21 cellular contexts compared by ENCODE assay signal in the genomic region with DNA sequence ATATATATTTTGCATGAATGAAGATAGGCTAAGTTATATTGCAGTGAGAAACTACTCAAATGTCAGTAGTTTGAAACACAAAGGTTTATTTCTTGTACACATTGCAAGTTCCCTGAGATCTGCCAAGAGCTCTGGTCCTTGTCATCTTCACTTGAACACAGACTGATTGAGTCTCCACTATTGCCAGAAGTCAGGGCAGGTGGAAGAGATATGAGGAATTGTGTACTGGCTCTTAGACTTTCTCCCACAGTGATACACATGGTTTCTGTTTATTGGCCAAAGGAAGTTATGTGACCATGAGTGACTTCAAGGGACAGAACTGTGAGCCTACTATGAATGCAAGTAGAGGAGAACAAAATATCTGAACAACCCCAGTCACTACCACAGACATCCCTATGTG. TPM values are rescaled to one million over a fixed set of nuclear protein-coding genes. Genes with fewer than 3 reads are reported as not detected.
DNase-seq lines count a peak whose midpoint lies in the region; ATAC-seq and TF ChIP-seq lines count a peak whose summit lies in the region.
"Had no signal": no experiment of that assay in that cellular context is flagged by ENCODE, and none has a peak within 500 bp of the region (broad histone marks: within the 10 kb centered on the region; RNA-seq: fewer than 3 reads in every experiment).

No MANE protein-coding gene starts in this region.

- H3K27me3 ChIP-seq in right atrium auricular region, result no peaks in the 10 kb centered on the region
- no peaks in the 10 kb centered on the region for H3K27me3 ChIP-seq in OCI-LY3 (ENCODE audit: low read depth, low read length)
- no peaks in the 10 kb centered on the region for H3K27me3 ChIP-seq in left ventricle myocardium inferior (ENCODE audit: low read depth)
- H3K27me3 ChIP-seq: BLaER1 had no signal

- no peaks in the 10 kb centered on the region for H3K36me3 ChIP-seq in right atrium auricular region
- H3K36me3 ChIP-seq in OCI-LY3 (replicated peaks; ENCODE audit: low read depth, low read length), result peaks cover 51% of the 10 kb centered on the region
- H3K36me3 ChIP-seq in left ventricle myocardium inferior, result no peaks in the 10 kb centered on the region
- H3K36me3 ChIP-seq: BLaER1 had no signal

- CTCF ChIA-PET in activated naive CD4-positive, alpha-beta T cell treated with anti-CD3 and anti-CD28 coated beads, Interleukin-2, amount 10 ng/mL, durations not matched to agents 7 days and 5 days (lab: Charles Lee), result no interaction called here

- peaks cover 6% of the 10 kb centered on the region for H3K36me3 Mint-ChIP-seq in activated naive CD4-positive, alpha-beta T cell treated with anti-CD3 and anti-CD28 coated beads, Interleukin-2, amount 10 ng/mL, durations not matched to agents 7 days and 5 days

- no peak overlapping the region for H2AFZ ChIP-seq in OCI-LY3 (ENCODE audit: low read depth, low read length)

- H3K4me3 Mint-ChIP-seq in activated naive CD4-positive, alpha-beta T cell treated with anti-CD3 and anti-CD28 coated beads, Interleukin-2, amount 10 ng/mL, durations not matched to agents 7 days and 5 days, result no peak overlapping the region
- H3K4me3 Mint-ChIP-seq: B cell; CD4-positive, CD25-positive, alpha-beta regulatory T cell; CD8-positive, alpha-beta T cell had no signal

- H3K9me3 Mint-ChIP-seq in activated naive CD4-positive, alpha-beta T cell treated with anti-CD3 and anti-CD28 coated beads, Interleukin-2, amount 10 ng/mL, durations not matched to agents 7 days and 5 days, result no peaks in the 10 kb centered on the region
- H3K9me3 Mint-ChIP-seq: CD4-positive, CD25-positive, alpha-beta regulatory T cell; CD8-positive, alpha-beta T cell had no signal

- H3K4me1 Mint-ChIP-seq in activated naive CD4-positive, alpha-beta T cell treated with anti-CD3 and anti-CD28 coated beads, Interleukin-2, amount 10 ng/mL, durations not matched to agents 7 days and 5 days, result no peaks in the 10 kb centered on the region

- peak; percentile 70 for ATAC-seq in Right ventricle myocardium inferior
- ATAC-seq: CD8-positive, alpha-beta T cell; GM12878 had no signal

- H3K27ac ChIP-seq in right atrium auricular region (no peak overlapping the region), OCI-LY3 (ENCODE audit: low read length) (0 out of 2 replicates have a peak overlapping the region, but pooled peaks have one; percentile 11), left ventricle myocardium inferior (replicated peaks) (peak overlapping the region; percentile 7)
- H3K27ac ChIP-seq: 22Rv1, BLaER1, C4-2B had no signal

- H3K27ac Mint-ChIP-seq in activated naive CD4-positive, alpha-beta T cell treated with anti-CD3 and anti-CD28 coated beads, Interleukin-2, amount 10 ng/mL, durations not matched to agents 7 days and 5 days, result no peak overlapping the region
- H3K27ac Mint-ChIP-seq: B cell; CD4-positive, CD25-positive, alpha-beta regulatory T cell; CD8-positive, alpha-beta T cell had no signal

- intact Hi-C loops in Right ventricle myocardium inferior (cut with DNase I), result loop anchor here (5.0 kb wide), 1 partner anchor 46 kb away; the partner anchor contains the start of gene PPFIBP2
- intact Hi-C loops in left ventricle myocardium inferior (cut with micrococcal nuclease), result no loop called here

- H3K4me1 ChIP-seq in right atrium auricular region (peaks cover 0 to 7% of the 10 kb centered on the region in 2 donors), OCI-LY3 (ENCODE audit: low read length) (peaks cover 39% of the 10 kb centered on the region), left ventricle myocardium inferior (peaks cover 25% of the 10 kb centered on the region)
- H3K4me1 ChIP-seq: BLaER1, Caco-2 had no signal

- no peak overlapping the region for H3K9ac ChIP-seq in OCI-LY3 (ENCODE audit: low read length)
- H3K9ac ChIP-seq: BLaER1 had no signal

- H4K20me1 ChIP-seq in OCI-LY3 (ENCODE audit: insufficient read depth, low read length), result peaks cover 13% of the 10 kb centered on the region; the same call in 1 of the 2 replicates

- DNase-seq in Right ventricle myocardium inferior (ENCODE audit: missing footprints) (no peak), right atrium auricular region (ENCODE audit: low spot score) (no peak), left ventricle myocardium inferior (no peak), DMS53 (lab: John Stamatoyannopoulos, UW) (no peak), midbrain (lab: John Stamatoyannopoulos, UW) (no peak)
- no peak for DNase-seq in activated naive CD4-positive, alpha-beta T cell treated with anti-CD3 and anti-CD28 coated beads, Interleukin-2, amount 10 ng/mL, durations not matched to agents 7 days and 5 days
- DNase-seq: Caco-2; CD4-positive, CD25-positive, alpha-beta regulatory T cell; CD8-positive, alpha-beta T cell; DMS153; DMS79; EL; GDM1; GOT3; HCEC 1CT had no signal

- H3K4me2 ChIP-seq in OCI-LY3 (ENCODE audit: low read length), result no peak overlapping the region
- H3K4me2 ChIP-seq: BLaER1 had no signal

- H3K79me2 ChIP-seq in OCI-LY3 (ENCODE audit: low read length), result peaks cover 79% of the 10 kb centered on the region

- no peak for TF ChIP-seq CTCF in right atrium auricular region (IDR thresholded peaks at IDR 0.05)
- TF ChIP-seq CTCF in OCI-LY3 (IDR thresholded peaks at IDR 0.05; ENCODE audit: low read depth, low read length), result no peak
- TF ChIP-seq CTCF in left ventricle myocardium inferior (IDR thresholded peaks at IDR 0.05; ENCODE audit: borderline replicate concordance), result no peak

- H3K9me3 ChIP-seq in right atrium auricular region (no peaks in the 10 kb centered on the region), OCI-LY3 (ENCODE audit: insufficient read depth, low read length) (no peaks in the 10 kb centered on the region), left ventricle myocardium inferior (replicated peaks) (no peaks in the 10 kb centered on the region)
- H3K9me3 ChIP-seq: BLaER1, Caco-2 had no signal

- no peak overlapping the region for H3K4me3 ChIP-seq in right atrium auricular region
- no peak overlapping the region for H3K4me3 ChIP-seq in OCI-LY3 (ENCODE audit: low read length)
- no peak overlapping the region for H3K4me3 ChIP-seq in left ventricle myocardium inferior
- H3K4me3 ChIP-seq: BLaER1, GM12878 had no signal

- no peaks in the 10 kb centered on the region for H3K27me3 Mint-ChIP-seq in activated naive CD4-positive, alpha-beta T cell treated with anti-CD3 and anti-CD28 coated beads, Interleukin-2, amount 10 ng/mL, durations not matched to agents 7 days and 5 days
- H3K27me3 Mint-ChIP-seq: B cell; CD4-positive, CD25-positive, alpha-beta regulatory T cell had no signal

RNA-seq across cellular contexts. Expression of gene PPFIBP2, which starts 44.2 kb away (rescaled TPM):
- 21.4 TPM for total RNA-seq in Right ventricle myocardium inferior
- total RNA-seq in right atrium auricular region, result 10 to 100 TPM; 13.0 to 24.0 TPM
- 19.2 TPM for total RNA-seq in left ventricle myocardium inferior

Comparison
In these comparisons a context has a peak if more than half of its experiments do, and no peak if none do; other contexts are left out.
1. H3K27ac ChIP-seq: peak in OCI-LY3 (single experiment) and left ventricle myocardium inferior (single experiment); none in right atrium auricular region (0 of 2).